8 cellular contexts compared by ENCODE assay signal in genomic region chr1:17321991-17322390, GRCh38. TPM values are rescaled to one million over a fixed set of nuclear protein-coding genes. Genes with fewer than 3 reads are reported as not detected.
"Had no signal": no experiment of that assay in that cellular context is flagged by ENCODE, and none has a peak within 500 bp of the region (broad histone marks: within the 10 kb centered on the region; RNA-seq: fewer than 3 reads in every experiment).

No MANE protein-coding gene starts in this region.

RNA-seq across cellular contexts. Expression of gene PADI4, which starts 14.0 kb away (rescaled TPM):
- total RNA-seq: LHCN-M2, NCI-H460, SJCRH30, SK-MEL-5 had no signal

RNA-seq across cellular contexts. Expression of gene PADI6, which starts 50.0 kb away (rescaled TPM):
- total RNA-seq: LHCN-M2, MCF 10A, NCI-H460, OCI-LY7, Right ventricle myocardium inferior, RPMI7951, SJCRH30, SK-MEL-5 had no signal
